ENCODE assay signal across 21 cellular contexts in genomic region chr14:53741379-53742225, GRCh38.
DNase-seq lines count a peak whose midpoint lies in the region; TF ChIP-seq lines count a peak whose summit lies in the region.
"Had no signal": no experiment of that assay in that cellular context is flagged by ENCODE, and none has a peak within 500 bp of the region (broad histone marks: within the 10 kb centered on the region; RNA-seq: fewer than 3 reads in every experiment).

No MANE protein-coding gene starts in this region.

- H3K56ac ChIP-seq in mesendoderm (ENCODE audit: low read length), result no peak overlapping the region

- WGBS in mesendoderm (ENCODE audit: extremely low coverage, insufficient coverage, low lambda C conversion rate), result no CpG with 5 or more reads among the region's 5 CpGs

- H3K4me2 ChIP-seq in mesendoderm (ENCODE audit: low read length), result no peak overlapping the region

- peak overlapping the region; percentile 3 for H2BK15ac ChIP-seq in mesendoderm (replicated peaks; ENCODE audit: low read depth)

- no peak overlapping the region for H3K4me3 ChIP-seq in HFF-Myc (replicated peaks; ENCODE audit: low read depth, low read length)
- no peak overlapping the region for H3K4me3 ChIP-seq in mesendoderm (ENCODE audit: low read length)
- H3K4me3 ChIP-seq: coronary artery, tibial nerve had no signal

- H3K23ac ChIP-seq in mesendoderm (ENCODE audit: low read length), result no peak overlapping the region

- H2AK5ac ChIP-seq in mesendoderm (ENCODE audit: low read length), result no peak overlapping the region

- no peak overlapping the region for H3K4ac ChIP-seq in mesendoderm (ENCODE audit: low read depth, low read length)

- H4K8ac ChIP-seq in mesendoderm (ENCODE audit: low read depth, low read length), result no peak overlapping the region

- no peak overlapping the region for H3K9ac ChIP-seq in mesendoderm (ENCODE audit: low read length)

- H2BK5ac ChIP-seq in mesendoderm (ENCODE audit: low read length), result no peak overlapping the region

- no peaks in the 10 kb centered on the region for H3K79me2 ChIP-seq in mesendoderm (ENCODE audit: control insufficient read depth, insufficient read depth, low read length)

- H4K5ac ChIP-seq in mesendoderm (ENCODE audit: low read length), result no peak overlapping the region

- DNase-seq in HFF-Myc (ENCODE audit: extremely low read depth, low read depth), result peak; percentile 40
- peak; percentile 76 for DNase-seq in NCI-H1694 treated with DMSO at 0.1 percent for 48 hours (lab: John Stamatoyannopoulos, UW)
- DNase-seq in fibroblast of gingiva (ENCODE audit: low read depth), result peak; percentile 66
- DNase-seq in mesendoderm, result peak; percentile 3
- DNase-seq in HuH-7.5 (ENCODE audit: low spot score), result no peak
- DNase-seq in SW 1271 (lab: John Stamatoyannopoulos, UW), result no peak
- no peak for DNase-seq in NCI-H146 (lab: John Stamatoyannopoulos, UW)
- no peak for DNase-seq in erythroblast (lab: John Stamatoyannopoulos, UW)
- DNase-seq: activated CD4-positive, alpha-beta T cell treated with anti-CD3 and anti-CD28 coated beads, Interleukin-2, amount 10 ng/mL, durations not matched to agents 24 days and 14 days; activated naive CD4-positive, alpha-beta T cell treated with anti-CD3 and anti-CD28 coated beads for 36 hours; amygdala; hippocampal formation; Kasumi-1; NCI-H1048; NCI-H2029; OCI-M1; posterior cingulate gyrus had no signal

- TF ChIP-seq POLR2A in erythroblast (IDR thresholded peaks at IDR 0.05; ENCODE audit: low read length), result no peak

- no peak for TF ChIP-seq CTCF in HFF-Myc (IDR thresholded peaks at IDR 0.05; ENCODE audit: low read depth, low read length, missing control alignments)

- no peaks in the 10 kb centered on the region for H3K4me1 ChIP-seq in mesendoderm (ENCODE audit: control insufficient read depth, low read depth, low read length)
- H3K4me1 ChIP-seq: foreskin keratinocyte, tibial nerve had no signal

- no peaks in the 10 kb centered on the region for H3K27me3 ChIP-seq in mesendoderm (ENCODE audit: insufficient read depth, low read length, poor library complexity)
- H3K27me3 ChIP-seq: tibial nerve had no signal

- no peaks in the 10 kb centered on the region for H3K79me1 ChIP-seq in mesendoderm (ENCODE audit: low read length)

- no peak overlapping the region for H3K27ac ChIP-seq in mesendoderm (ENCODE audit: low read depth, low read length)
- H3K27ac ChIP-seq: coronary artery, foreskin keratinocyte, tibial nerve, VCaP had no signal

- no peak overlapping the region for H3K18ac ChIP-seq in mesendoderm (ENCODE audit: low read length)

- H3K36me3 ChIP-seq in mesendoderm (ENCODE audit: control insufficient read depth, insufficient read depth, low read length), result no peaks in the 10 kb centered on the region
- H3K36me3 ChIP-seq: tibial nerve had no signal

- H2BK120ac ChIP-seq in mesendoderm (ENCODE audit: low read depth, low read length), result no peak overlapping the region

Comparison
In these comparisons a context has a peak if more than half of its experiments do, and no peak if none do; other contexts are left out.
1. DNase-seq: peak in HFF-Myc (single experiment), NCI-H1694 treated with DMSO at 0.1 percent for 48 hours (single experiment), fibroblast of gingiva (single experiment) and mesendoderm (single experiment); none in HuH-7.5 (single experiment), SW 1271 (0 of 2), NCI-H146 (single experiment) and erythroblast (0 of 2).